9 cellular contexts compared by ENCODE assay signal in the genomic region with DNA sequence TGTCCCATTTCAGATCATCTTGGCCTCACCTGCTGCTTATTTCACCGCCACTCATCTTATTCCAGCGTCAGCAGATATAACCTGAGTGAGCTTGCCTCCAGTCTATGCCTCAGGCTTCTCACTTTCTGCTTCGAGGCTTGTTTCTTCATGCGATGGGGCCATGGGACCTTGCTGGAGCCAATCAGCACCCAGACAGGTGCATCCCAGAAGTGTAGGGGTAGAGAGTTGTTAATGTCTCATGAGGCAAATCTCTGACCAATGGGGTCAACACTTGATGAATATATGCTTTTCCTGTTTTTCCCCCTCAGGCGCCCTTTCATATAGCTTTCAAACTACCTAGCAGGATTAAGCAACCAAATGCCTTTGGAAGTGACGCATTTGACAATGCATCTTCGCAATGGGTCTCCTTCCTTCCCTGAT. TPM values are rescaled to one million over a fixed set of nuclear protein-coding genes. Genes with fewer than 3 reads are reported as not detected.
A peak's percentile ranks its signal among the peaks of the same experiment; 100 is the strongest.
DNase-seq lines count a peak whose midpoint lies in the region; TF ChIP-seq lines count a peak whose summit lies in the region.
"Had no signal": no experiment of that assay in that cellular context is flagged by ENCODE, and none has a peak within 500 bp of the region (broad histone marks: within the 10 kb centered on the region; RNA-seq: fewer than 3 reads in every experiment).

No MANE protein-coding gene starts in this region.

- peak overlapping the region in 1 of 2 experiments; percentile 29 for H3K14ac ChIP-seq in mesenchymal stem cell (ENCODE audit: low read length in 2 of 2)

- peaks cover 19% of the 10 kb centered on the region for H3K4me1 ChIP-seq in left ventricle myocardium inferior
- peaks cover 5% of the 10 kb centered on the region for H3K4me1 ChIP-seq in mesenchymal stem cell (ENCODE audit: control insufficient read depth, insufficient read depth, low read depth, low read length)

- no peak overlapping the region for H3K23ac ChIP-seq in mesenchymal stem cell (ENCODE audit: low read length in 2 of 2)

- H3K27ac Mint-ChIP-seq in activated T-helper 1 cell treated with anti-CD3 and anti-CD28 coated beads, Interleukin-12 subunit alpha, Interleukin-12 subunit beta, Interleukin-2, Interleukin-4 antibody, amounts not matched to agents 30 ng/mL and 10 ng/mL and 1 ng/mL, durations not matched to agents 14 hours and 24 hours and 36 hours: peak overlapping the region; percentile 96
- peak overlapping the region; percentile 93 for H3K27ac Mint-ChIP-seq in type B pancreatic cell

- peak overlapping the region; percentile 47 for H3K4me2 ChIP-seq in mesenchymal stem cell (ENCODE audit: low read length, poor library complexity, severe bottlenecking)

- no peak for TF ChIP-seq CTCF in left ventricle myocardium inferior (IDR thresholded peaks at IDR 0.05; ENCODE audit: borderline replicate concordance)
- no peak for TF ChIP-seq CTCF in type B pancreatic cell (conservative IDR thresholded peaks at IDR 0.05)

- no peak overlapping the region for H2BK5ac ChIP-seq in mesenchymal stem cell (ENCODE audit: low read depth, low read length, poor library complexity, severe bottlenecking)

- peak overlapping the region; percentile 96 for H3K9ac ChIP-seq in mesenchymal stem cell (ENCODE audit: low read length)

- H2BK15ac ChIP-seq in mesenchymal stem cell (ENCODE audit: low read depth, poor library complexity, severe bottlenecking): no peak overlapping the region

- DNase-seq in left ventricle myocardium inferior: no peak
- no peak for DNase-seq in cardiac septum (ENCODE audit: low spot score)
- DNase-seq in activated T-helper 1 cell treated with anti-CD3 and anti-CD28 coated beads, Interleukin-12 subunit alpha, Interleukin-12 subunit beta, Interleukin-2, Interleukin-4 antibody, amounts not matched to agents 30 ng/mL and 10 ng/mL and 1 ng/mL, durations not matched to agents 14 hours and 24 hours and 36 hours (ENCODE audit: low spot score): no peak
- DNase-seq in mesenchymal stem cell: no peak
- DNase-seq in type B pancreatic cell (ENCODE audit: extremely low spot score, unreplicated experiment): no peak
- DNase-seq in EL: no peak
- DNase-seq in stimulated activated naive CD4-positive, alpha-beta T cell treated with Interleukin-2 at 50 U/mL for 16 hours (lab: John Stamatoyannopoulos, UW): no peak
- no peak for DNase-seq in middle frontal gyrus (ENCODE audit: extremely low spot score, low spot score)

- H3K9me3 ChIP-seq in left ventricle myocardium inferior (replicated peaks) (no peaks in the 10 kb centered on the region), mesenchymal stem cell (ENCODE audit: control insufficient read depth, low read length) (no peaks in the 10 kb centered on the region)

- H4K91ac ChIP-seq in mesenchymal stem cell (ENCODE audit: low read length): no peak overlapping the region

- H3K4me1 Mint-ChIP-seq in activated T-helper 1 cell treated with anti-CD3 and anti-CD28 coated beads, Interleukin-12 subunit alpha, Interleukin-12 subunit beta, Interleukin-2, Interleukin-4 antibody, amounts not matched to agents 30 ng/mL and 10 ng/mL and 1 ng/mL, durations not matched to agents 14 hours and 24 hours and 36 hours (ENCODE audit: low read depth): peaks cover 26% of the 10 kb centered on the region
- peaks cover 23% of the 10 kb centered on the region for H3K4me1 Mint-ChIP-seq in type B pancreatic cell (ENCODE audit: unreplicated experiment)

- H3K36me3 Mint-ChIP-seq in activated T-helper 1 cell treated with anti-CD3 and anti-CD28 coated beads, Interleukin-12 subunit alpha, Interleukin-12 subunit beta, Interleukin-2, Interleukin-4 antibody, amounts not matched to agents 30 ng/mL and 10 ng/mL and 1 ng/mL, durations not matched to agents 14 hours and 24 hours and 36 hours (ENCODE audit: low read depth): peaks cover 6% of the 10 kb centered on the region
- no peaks in the 10 kb centered on the region for H3K36me3 Mint-ChIP-seq in type B pancreatic cell

- peak overlapping the region in 1 of 2 experiments; percentile 4 for H3K4ac ChIP-seq in mesenchymal stem cell (ENCODE audit: low read depth in 1 of 2, low read length in 2 of 2)

- H2BK12ac ChIP-seq in mesenchymal stem cell (ENCODE audit: low read length in 2 of 2): no peak overlapping the region

- WGBS in mesenchymal stem cell: 98% methylated on average over 7 of the region's 7 CpGs

- no peak overlapping the region for H2AFZ ChIP-seq in mesenchymal stem cell (ENCODE audit: low read depth, low read length)

- peak overlapping the region; percentile 98 for H3K4me3 Mint-ChIP-seq in activated T-helper 1 cell treated with anti-CD3 and anti-CD28 coated beads, Interleukin-12 subunit alpha, Interleukin-12 subunit beta, Interleukin-2, Interleukin-4 antibody, amounts not matched to agents 30 ng/mL and 10 ng/mL and 1 ng/mL, durations not matched to agents 14 hours and 24 hours and 36 hours
- H3K4me3 Mint-ChIP-seq in type B pancreatic cell: peak overlapping the region; percentile 97

- peak overlapping the region; percentile 19 for H4K8ac ChIP-seq in mesenchymal stem cell (ENCODE audit: low read length)

- intact Hi-C loops in left ventricle myocardium inferior (cut with micrococcal nuclease) (no loop called here), cardiac septum (cut with DNase I) (no loop called here)
- intact Hi-C loops in activated T-helper 1 cell treated with anti-CD3 and anti-CD28 coated beads, Interleukin-12 subunit alpha, Interleukin-12 subunit beta, Interleukin-2, Interleukin-4 antibody, amounts not matched to agents 30 ng/mL and 10 ng/mL and 1 ng/mL, durations not matched to agents 14 hours and 24 hours and 36 hours (cut with micrococcal nuclease): loop anchor here (1.0 kb wide), 2 partner anchors 52 kb away; a partner anchor contains a TSS

- H2BK120ac ChIP-seq in mesenchymal stem cell (ENCODE audit: low read depth, low read length): no peak overlapping the region

- H3K4me3 ChIP-seq in left ventricle myocardium inferior (peak overlapping the region; percentile 96), mesenchymal stem cell (ENCODE audit: insufficient read depth in 1 of 2, low read depth in 1 of 2, low read length in 2 of 2) (peak overlapping the region in 1 of 2 experiments; percentile 100)

- H3K27ac ChIP-seq in left ventricle myocardium inferior (replicated peaks) (peak overlapping the region; percentile 83), mesenchymal stem cell (ENCODE audit: low read length, poor library complexity, severe bottlenecking) (no peak overlapping the region)

- H3K27me3 ChIP-seq in left ventricle myocardium inferior (ENCODE audit: low read depth): no peaks in the 10 kb centered on the region
- peaks cover 0 to 6% of the 10 kb centered on the region in 2 experiments for H3K27me3 ChIP-seq in mesenchymal stem cell (ENCODE audit: control insufficient read depth in 1 of 2, insufficient read depth in 1 of 2, low read length in 2 of 2)

- peaks cover 5% of the 10 kb centered on the region for H3K79me1 ChIP-seq in mesenchymal stem cell (replicated peaks; ENCODE audit: low read length, poor library complexity, severe bottlenecking)

- no peak overlapping the region for H2AK5ac ChIP-seq in mesenchymal stem cell (ENCODE audit: low read length, severe bottlenecking)

- H3K36me3 ChIP-seq in left ventricle myocardium inferior: peaks cover 20% of the 10 kb centered on the region
- H3K36me3 ChIP-seq in mesenchymal stem cell (ENCODE audit: control insufficient read depth in 1 of 2, insufficient read depth in 2 of 2, low read depth in 1 of 2, low read length in 2 of 2): peaks cover 0 to 18% of the 10 kb centered on the region in 2 experiments

- H3K18ac ChIP-seq in mesenchymal stem cell (ENCODE audit: low read depth in 1 of 2, low read length in 2 of 2): no peak overlapping the region

- H3K9me3 Mint-ChIP-seq in activated T-helper 1 cell treated with anti-CD3 and anti-CD28 coated beads, Interleukin-12 subunit alpha, Interleukin-12 subunit beta, Interleukin-2, Interleukin-4 antibody, amounts not matched to agents 30 ng/mL and 10 ng/mL and 1 ng/mL, durations not matched to agents 14 hours and 24 hours and 36 hours: no peaks in the 10 kb centered on the region
- H3K9me3 Mint-ChIP-seq in type B pancreatic cell: no peaks in the 10 kb centered on the region

- no peaks in the 10 kb centered on the region for H3K27me3 Mint-ChIP-seq in activated T-helper 1 cell treated with anti-CD3 and anti-CD28 coated beads, Interleukin-12 subunit alpha, Interleukin-12 subunit beta, Interleukin-2, Interleukin-4 antibody, amounts not matched to agents 30 ng/mL and 10 ng/mL and 1 ng/mL, durations not matched to agents 14 hours and 24 hours and 36 hours (ENCODE audit: insufficient read depth)
- no peaks in the 10 kb centered on the region for H3K27me3 Mint-ChIP-seq in type B pancreatic cell

RNA-seq across cellular contexts. Expression of a gene that starts 0.9 kb away (rescaled TPM):
- 13.9 TPM for total RNA-seq in left ventricle myocardium inferior
- 13.4 TPM for total RNA-seq in cardiac septum
- total RNA-seq in activated T-helper 1 cell treated with anti-CD3 and anti-CD28 coated beads, Interleukin-12 subunit alpha, Interleukin-12 subunit beta, Interleukin-2, Interleukin-4 antibody, amounts not matched to agents 30 ng/mL and 10 ng/mL and 1 ng/mL, durations not matched to agents 14 hours and 24 hours and 36 hours: 14.7 and 15.2 TPM in 2 replicates
- 39.7 TPM for polyA plus RNA-seq in mesenchymal stem cell (2013, experiment 1 of 2)
- 40.4 TPM for polyA plus RNA-seq in mesenchymal stem cell (2013, experiment 2 of 2)
- total RNA-seq in type B pancreatic cell (ENCODE audit: low replicate concordance): 30.2 and 31.6 TPM in 2 replicates

RNA-seq across cellular contexts. Expression of a gene that starts 3.5 kb away (rescaled TPM):
- total RNA-seq in left ventricle myocardium inferior (not detected), cardiac septum (not detected), type B pancreatic cell (ENCODE audit: low replicate concordance) (4.1 and 6.0 TPM in 2 replicates)
- not detected in 2 replicates for total RNA-seq in activated T-helper 1 cell treated with anti-CD3 and anti-CD28 coated beads, Interleukin-12 subunit alpha, Interleukin-12 subunit beta, Interleukin-2, Interleukin-4 antibody, amounts not matched to agents 30 ng/mL and 10 ng/mL and 1 ng/mL, durations not matched to agents 14 hours and 24 hours and 36 hours
- polyA plus RNA-seq in mesenchymal stem cell (2013, experiment 1 of 2): not detected
- polyA plus RNA-seq in mesenchymal stem cell (2013, experiment 2 of 2): not detected
- total RNA-seq: RPMI7951 had no signal

RNA-seq across cellular contexts. Expression of a gene that starts 52.4 kb away (rescaled TPM):
- total RNA-seq in left ventricle myocardium inferior (5.7 TPM), cardiac septum (6.0 TPM), type B pancreatic cell (ENCODE audit: low replicate concordance) (19.7 and 29.5 TPM in 2 replicates)
- 33.2 and 38.2 TPM in 2 replicates for total RNA-seq in activated T-helper 1 cell treated with anti-CD3 and anti-CD28 coated beads, Interleukin-12 subunit alpha, Interleukin-12 subunit beta, Interleukin-2, Interleukin-4 antibody, amounts not matched to agents 30 ng/mL and 10 ng/mL and 1 ng/mL, durations not matched to agents 14 hours and 24 hours and 36 hours
- 5.7 TPM for polyA plus RNA-seq in mesenchymal stem cell (2013, experiment 1 of 2)
- 6.3 TPM for polyA plus RNA-seq in mesenchymal stem cell (2013, experiment 2 of 2)

RNA-seq across cellular contexts. Expression of a gene that starts 55.0 kb away (rescaled TPM):
- 13.2 TPM for total RNA-seq in left ventricle myocardium inferior
- total RNA-seq in cardiac septum: 11.1 TPM
- total RNA-seq in activated T-helper 1 cell treated with anti-CD3 and anti-CD28 coated beads, Interleukin-12 subunit alpha, Interleukin-12 subunit beta, Interleukin-2, Interleukin-4 antibody, amounts not matched to agents 30 ng/mL and 10 ng/mL and 1 ng/mL, durations not matched to agents 14 hours and 24 hours and 36 hours: 50.2 and 52.6 TPM in 2 replicates
- polyA plus RNA-seq in mesenchymal stem cell (2013, experiment 1 of 2): 30.6 TPM
- 33.0 TPM for polyA plus RNA-seq in mesenchymal stem cell (2013, experiment 2 of 2)
- 21.2 and 41.2 TPM in 2 replicates for total RNA-seq in type B pancreatic cell (ENCODE audit: low replicate concordance)

RNA-seq across cellular contexts. Expression of a gene that starts 55.6 kb away (rescaled TPM):
- 12.9 TPM for total RNA-seq in left ventricle myocardium inferior
- 19.1 TPM for total RNA-seq in cardiac septum
- 30.7 and 32.8 TPM in 2 replicates for total RNA-seq in activated T-helper 1 cell treated with anti-CD3 and anti-CD28 coated beads, Interleukin-12 subunit alpha, Interleukin-12 subunit beta, Interleukin-2, Interleukin-4 antibody, amounts not matched to agents 30 ng/mL and 10 ng/mL and 1 ng/mL, durations not matched to agents 14 hours and 24 hours and 36 hours
- 34.6 TPM for polyA plus RNA-seq in mesenchymal stem cell (2013, experiment 1 of 2)
- 34.2 TPM for polyA plus RNA-seq in mesenchymal stem cell (2013, experiment 2 of 2)
- total RNA-seq in type B pancreatic cell (ENCODE audit: low replicate concordance): 50.1 and 52.9 TPM in 2 replicates
